ENCODE assay signal across 8 cellular contexts in the genomic region with DNA sequence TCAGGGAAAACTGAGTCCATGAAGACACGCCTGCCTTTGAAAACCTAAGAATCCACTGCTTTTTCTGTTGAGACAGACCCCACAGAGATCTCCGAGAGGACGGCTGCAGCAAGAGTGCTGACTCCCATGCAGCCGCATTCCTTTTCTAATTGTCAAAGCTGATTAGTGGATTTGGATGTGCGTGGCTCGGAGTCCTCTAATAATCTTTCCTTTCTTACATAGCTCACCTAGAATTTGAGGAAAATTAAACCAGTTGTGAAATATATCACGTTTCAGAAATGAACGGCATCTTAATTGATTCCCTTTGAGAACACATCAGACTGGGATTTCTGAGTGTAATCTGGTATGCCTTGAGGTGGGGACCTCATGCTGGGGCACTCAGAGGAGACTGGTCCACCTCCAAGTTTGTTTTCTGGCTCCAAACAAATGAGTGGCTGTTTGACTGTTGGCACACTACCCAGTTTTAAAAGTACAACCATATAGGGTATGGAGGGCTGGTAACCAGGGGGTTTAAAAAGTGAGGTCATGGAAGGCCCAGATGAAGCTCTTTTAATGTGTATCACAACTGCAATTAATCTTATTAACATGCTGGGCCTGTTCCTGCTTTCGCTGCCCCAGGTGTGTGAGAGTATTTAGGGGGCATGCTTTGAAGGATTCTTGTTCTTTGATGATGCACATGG.
DNase-seq lines count a peak whose midpoint lies in the region; ATAC-seq and TF ChIP-seq lines count a peak whose summit lies in the region.

No MANE protein-coding gene starts in this region.

- ATAC-seq in activated T-cell treated with anti-CD3 and anti-CD28 coated beads, Interleukin-2, amount 50 U/mL, for 72 hours (replicated peaks in 1 of 2), result no peak
- ATAC-seq in left cardiac atrium (peak; percentile 9 to 20), GM19395 (IDR thresholded peaks at IDR 0.05; ENCODE audit: unreplicated experiment) (no peak)

- intact Hi-C loops in left cardiac atrium (cut with DNase I), result no loop called here

- in situ Hi-C loops in SK-MEL-5 (cut with HindIII; ENCODE audit: low pct_unique_long_range_greater_than_20kb, low sequenced_read_pairs), result no loop called here

- H3K4me1 Mint-ChIP-seq in activated T-cell treated with anti-CD3 and anti-CD28 coated beads, Interleukin-2, amount 50 U/mL, for 72 hours (ENCODE audit: low read depth), result peaks cover 92% of the 10 kb centered on the region
- peaks cover 64% of the 10 kb centered on the region for H3K4me1 Mint-ChIP-seq in type B pancreatic cell (ENCODE audit: unreplicated experiment)

- no peaks in the 10 kb centered on the region for H3K27me3 Mint-ChIP-seq in activated T-cell treated with anti-CD3 and anti-CD28 coated beads, Interleukin-2, amount 50 U/mL, for 72 hours (ENCODE audit: low read depth)
- H3K27me3 Mint-ChIP-seq in type B pancreatic cell, result no peaks in the 10 kb centered on the region

- DNase-seq in activated T-cell treated with anti-CD3 and anti-CD28 coated beads, Interleukin-2, amount 50 U/mL, for 72 hours, result no peak
- no peak for DNase-seq in activated T-cell treated with anti-CD3 and anti-CD28 coated beads, Interleukin-2, amount 50 U/mL, for 48 hours
- peak; percentile 75 for DNase-seq in SK-MEL-5 (ENCODE audit: low read depth, low spot score)
- no peak for DNase-seq in left cardiac atrium
- DNase-seq in type B pancreatic cell (ENCODE audit: extremely low spot score, unreplicated experiment), result no peak
- no peak for DNase-seq in AG08395 (ENCODE audit: low spot score)
- no peak for DNase-seq in UCSD-AML1 (lab: John Stamatoyannopoulos, UW; ENCODE audit: unreplicated experiment)

- peak overlapping the region; percentile 69 to 92 for H3K4me3 Mint-ChIP-seq in activated T-cell treated with anti-CD3 and anti-CD28 coated beads, Interleukin-2, amount 50 U/mL, for 72 hours
- peak overlapping the region; percentile 46 for H3K4me3 Mint-ChIP-seq in type B pancreatic cell

- H3K27ac Mint-ChIP-seq in activated T-cell treated with anti-CD3 and anti-CD28 coated beads, Interleukin-2, amount 50 U/mL, for 72 hours, result peak overlapping the region; percentile 98
- H3K27ac Mint-ChIP-seq in type B pancreatic cell, result peak overlapping the region; percentile 57

- no peaks in the 10 kb centered on the region for H3K9me3 Mint-ChIP-seq in activated T-cell treated with anti-CD3 and anti-CD28 coated beads, Interleukin-2, amount 50 U/mL, for 72 hours
- H3K9me3 Mint-ChIP-seq in type B pancreatic cell, result no peaks in the 10 kb centered on the region

- H3K36me3 Mint-ChIP-seq in activated T-cell treated with anti-CD3 and anti-CD28 coated beads, Interleukin-2, amount 50 U/mL, for 72 hours (ENCODE audit: insufficient read depth in 2 of 2), result no peaks in the 10 kb centered on the region
- H3K36me3 Mint-ChIP-seq in type B pancreatic cell, result no peaks in the 10 kb centered on the region

- TF ChIP-seq CTCF in type B pancreatic cell (conservative IDR thresholded peaks at IDR 0.05), result no peak

Comparison
In these comparisons a context has a peak if more than half of its experiments do, and no peak if none do; other contexts are left out.
1. ATAC-seq: peak in left cardiac atrium (2 of 2); none in activated T-cell treated with anti-CD3 and anti-CD28 coated beads, Interleukin-2, amount 50 U/mL, for 72 hours (0 of 2) and GM19395 (single experiment).